8 cellular contexts compared by ENCODE assay signal in genomic region chr13:21661510-21661909, GRCh38. TPM values are rescaled to one million over a fixed set of nuclear protein-coding genes. Genes with fewer than 3 reads are reported as not detected.
"Had no signal": no experiment of that assay in that cellular context is flagged by ENCODE, and none has a peak within 500 bp of the region (broad histone marks: within the 10 kb centered on the region; RNA-seq: fewer than 3 reads in every experiment).

No MANE protein-coding gene starts in this region.

- DNase-seq: H9, HCEC 1CT, IMR-90 had no signal

- H2AFZ ChIP-seq: GM23338 had no signal

- ATAC-seq: GM23338, K562 had no signal

- FAIRE-seq: H1, H54, HTR-8/SVneo, K562 had no signal

- H3K4me2 ChIP-seq: GM23338 had no signal

- H3K4me3 ChIP-seq: GM23338, K562 had no signal

RNA-seq across cellular contexts. Expression of gene FGF9, which starts 9.4 kb away (rescaled TPM):
- total RNA-seq: GM23338, H1, K562 had no signal
- polyA plus RNA-seq: K562 had no signal
